Comparison of ENCODE assay signal across 7 cellular contexts in genomic region chr10:88117869-88118632, GRCh38.
DNase-seq lines count a peak whose midpoint lies in the region; ATAC-seq and TF ChIP-seq lines count a peak whose summit lies in the region.

No MANE protein-coding gene starts in this region.

- no peaks in the 10 kb centered on the region for H3K36me3 Mint-ChIP-seq in activated T-helper 17 cell treated with anti-CD3 and anti-CD28 coated beads, Interleukin-2, amount 50 U/mL, for 72 hours (ENCODE audit: low read depth)
- H3K36me3 Mint-ChIP-seq in naive thymus-derived CD4-positive, alpha-beta T cell, result peaks cover 0 to 2% (median 0%) of the 10 kb centered on the region in 5 donors

- H3K4me1 ChIP-seq in naive thymus-derived CD4-positive, alpha-beta T cell (ENCODE audit: control insufficient read depth in 2 of 2, insufficient read depth in 2 of 2, low read length in 2 of 2), result peaks cover 11 to 33% of the 10 kb centered on the region in 2 donors

- H3K9me3 ChIP-seq in naive thymus-derived CD4-positive, alpha-beta T cell (ENCODE audit: control insufficient read depth in 2 of 3, low read length in 3 of 3), result no peaks in the 10 kb centered on the region

- POLR2A ChIA-PET in naive thymus-derived CD4-positive, alpha-beta T cell (lab: Charles Lee), result interaction anchor here (0.6 to 1.7 kb wide), 2 partner anchors 94 to 255 kb away, joined by 3 to 4 read pairs; partner anchors contain the start of genes KLLN and PTEN

- H3K27ac Mint-ChIP-seq in activated T-helper 17 cell treated with anti-CD3 and anti-CD28 coated beads, Interleukin-2, amount 50 U/mL, for 72 hours, result no peak overlapping the region
- no peak overlapping the region for H3K27ac Mint-ChIP-seq in naive thymus-derived CD4-positive, alpha-beta T cell

- H3K4me3 ChIP-seq in GM12865 (ENCODE audit: low read depth, low read length), result peak overlapping the region; percentile 39
- no peak overlapping the region for H3K4me3 ChIP-seq in Jurkat, Clone E6-1 (ENCODE audit: low read length)
- H3K4me3 ChIP-seq in naive thymus-derived CD4-positive, alpha-beta T cell (ENCODE audit: low read length), result no peak overlapping the region

- H3K27me3 ChIP-seq in naive thymus-derived CD4-positive, alpha-beta T cell (ENCODE audit: control insufficient read depth in 2 of 2, insufficient read depth in 2 of 2, low read length in 2 of 2), result no peaks in the 10 kb centered on the region

- peaks cover 14% of the 10 kb centered on the region for H3K4me1 Mint-ChIP-seq in activated T-helper 17 cell treated with anti-CD3 and anti-CD28 coated beads, Interleukin-2, amount 50 U/mL, for 72 hours
- H3K4me1 Mint-ChIP-seq in naive thymus-derived CD4-positive, alpha-beta T cell, result peaks cover 13 to 38% (median 19%) of the 10 kb centered on the region in 7 donors

- no peaks in the 10 kb centered on the region for H3K36me3 ChIP-seq in naive thymus-derived CD4-positive, alpha-beta T cell (ENCODE audit: control insufficient read depth in 2 of 3, insufficient read depth in 3 of 3, low read length in 3 of 3)

- TF ChIP-seq CTCF in GM12865 (IDR thresholded peaks at IDR 0.05; ENCODE audit: insufficient read depth, low read depth, low read length, missing control alignments), result peak; percentile 54

- no peak overlapping the region for H3K27ac ChIP-seq in naive thymus-derived CD4-positive, alpha-beta T cell (ENCODE audit: low read depth, low read length)

- H3K4me3 Mint-ChIP-seq in activated T-helper 17 cell treated with anti-CD3 and anti-CD28 coated beads, Interleukin-2, amount 50 U/mL, for 72 hours, result no peak overlapping the region
- H3K4me3 Mint-ChIP-seq in naive thymus-derived CD4-positive, alpha-beta T cell, result no peak overlapping the region

- H3K27me3 Mint-ChIP-seq in activated T-helper 17 cell treated with anti-CD3 and anti-CD28 coated beads, Interleukin-2, amount 50 U/mL, for 72 hours, result no peaks in the 10 kb centered on the region
- H3K27me3 Mint-ChIP-seq in naive thymus-derived CD4-positive, alpha-beta T cell, result no peaks in the 10 kb centered on the region

- CTCF ChIA-PET in naive thymus-derived CD4-positive, alpha-beta T cell (lab: Charles Lee), result interaction anchor here (0.6 to 2.1 kb wide), 3 partner anchors 13 to 271 kb away, joined by 3 to 8 read pairs (median 6); no protein-coding TSS in a partner anchor

- peak; percentile 21 for ATAC-seq in activated T-helper 17 cell treated with anti-CD3 and anti-CD28 coated beads, Interleukin-2, amount 50 U/mL, for 72 hours (replicated peaks)
- ATAC-seq in naive thymus-derived CD4-positive, alpha-beta T cell, result peak; percentile 50

- H3K9me3 Mint-ChIP-seq in activated T-helper 17 cell treated with anti-CD3 and anti-CD28 coated beads, Interleukin-2, amount 50 U/mL, for 72 hours, result no peaks in the 10 kb centered on the region
- no peaks in the 10 kb centered on the region for H3K9me3 Mint-ChIP-seq in naive thymus-derived CD4-positive, alpha-beta T cell

- peak; percentile 76 for DNase-seq in GM12865 (ENCODE audit: low read depth)
- DNase-seq in Jurkat, Clone E6-1 (ENCODE audit: low read depth, low spot score), result peak; percentile 55
- peak in 1 of 9 donors; percentile 7 for DNase-seq in naive thymus-derived CD4-positive, alpha-beta T cell
- no peak for DNase-seq in islet precursor cell
- DNase-seq in posterior cingulate gyrus, result no peak
- DNase-seq in activated CD4-positive, alpha-beta T cell treated with anti-CD3 and anti-CD28 coated beads for 4 hours, result no peak

- intact Hi-C loops in naive thymus-derived CD4-positive, alpha-beta T cell (cut with micrococcal nuclease), result loop anchor here in 1 of 2 donors (1.0 kb wide), 2 partner anchors 271 to 435 kb away; no protein-coding TSS in a partner anchor
- intact Hi-C loops in posterior cingulate gyrus (cut with DNase I), result loop anchor here (10.0 kb wide), 1 partner anchor 253 kb away; the partner anchor contains the start of genes KLLN and PTEN

Comparison
In these comparisons a context has a peak if more than half of its experiments do, and no peak if none do; other contexts are left out.
1. DNase-seq: peak in GM12865 (single experiment) and Jurkat, Clone E6-1 (single experiment); none in islet precursor cell (single experiment), posterior cingulate gyrus (0 of 10) and activated CD4-positive, alpha-beta T cell treated with anti-CD3 and anti-CD28 coated beads for 4 hours (0 of 2).